Comparison of ENCODE assay signal across 1 cellular context in the genomic region with DNA sequence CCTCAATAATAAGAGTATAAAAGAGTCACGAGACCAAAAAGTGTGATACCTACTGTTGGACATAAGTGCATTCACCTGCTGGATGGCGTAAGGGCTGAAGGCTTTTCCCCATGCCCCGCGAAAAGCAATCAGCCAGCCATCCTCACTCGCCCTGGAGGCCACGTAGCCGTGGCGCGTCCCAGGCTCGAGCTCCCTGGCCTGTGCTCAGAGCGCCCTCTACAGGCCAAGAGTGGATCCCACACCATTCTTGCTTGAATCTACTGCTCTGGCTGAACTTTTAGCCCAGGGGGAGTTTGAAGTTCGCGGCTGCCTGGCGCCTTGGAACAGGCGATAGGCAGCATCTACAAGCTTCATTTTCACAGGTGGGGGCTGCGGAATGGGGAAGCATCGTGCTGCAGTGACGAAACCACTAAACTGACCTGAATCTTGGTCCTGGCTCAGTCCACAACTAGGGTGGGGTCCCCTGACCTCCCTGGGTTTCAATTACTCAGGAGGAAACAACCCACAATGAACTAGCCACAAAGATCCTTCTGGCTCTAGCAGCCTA.
TF ChIP-seq lines count a peak whose summit lies in the region.

No MANE protein-coding gene starts in this region.

TF ChIP-seq in HEK293, 187 proteins besides CTCF, POLR2A, EP300 and RAD21 (continued from another document and continues in another):
- no peak for TF ChIP-seq ZNF280C (tag by site-specific recombination; IDR thresholded peaks at IDR 0.05)
- TF ChIP-seq ZNF423 (tag by site-specific recombination; IDR thresholded peaks at IDR 0.05), result no peak
- TF ChIP-seq ZNF416 (tag by site-specific recombination; IDR thresholded peaks at IDR 0.05), result no peak
- TF ChIP-seq ZNF169 (tag by site-specific recombination; IDR thresholded peaks at IDR 0.05), result no peak
- no peak for TF ChIP-seq HOXC10 (CRISPR knock-in tag; IDR thresholded peaks at IDR 0.05)
- TF ChIP-seq, protein P1, sequence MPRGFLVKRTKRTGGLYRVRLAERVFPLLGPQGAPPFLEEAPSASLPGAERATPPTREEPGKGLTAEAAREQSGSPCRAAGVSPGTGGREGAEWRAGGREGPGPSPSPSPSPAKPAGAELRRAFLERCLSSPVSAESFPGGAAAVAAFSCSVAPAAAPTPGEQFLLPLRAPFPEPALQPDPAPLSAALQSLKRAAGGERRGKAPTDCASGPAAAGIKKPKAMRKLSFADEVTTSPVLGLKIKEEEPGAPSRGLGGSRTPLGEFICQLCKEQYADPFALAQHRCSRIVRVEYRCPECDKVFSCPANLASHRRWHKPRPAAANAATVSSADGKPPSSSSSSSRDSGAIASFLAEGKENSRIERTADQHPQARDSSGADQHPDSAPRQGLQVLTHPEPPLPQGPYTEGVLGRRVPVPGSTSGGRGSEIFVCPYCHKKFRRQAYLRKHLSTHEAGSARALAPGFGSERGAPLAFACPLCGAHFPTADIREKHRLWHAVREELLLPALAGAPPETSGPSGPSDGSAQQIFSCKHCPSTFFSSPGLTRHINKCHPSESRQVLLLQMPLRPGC (tag by site-specific recombination; IDR thresholded peaks at IDR 0.05), result no peak
- no peak for TF ChIP-seq ZNF776 (tag by site-specific recombination; IDR thresholded peaks at IDR 0.05; ENCODE audit: borderline replicate concordance)
- TF ChIP-seq ZNF623 (tag by site-specific recombination; IDR thresholded peaks at IDR 0.05), result no peak
- peak; percentile 33; the same call in 1 of the 2 replicates for TF ChIP-seq GLIS1 (tag by site-specific recombination; IDR thresholded peaks at IDR 0.05)
- no peak for TF ChIP-seq ZBTB44 (tag by site-specific recombination; IDR thresholded peaks at IDR 0.05)
- no peak for TF ChIP-seq ZNF521 (tag by site-specific recombination; IDR thresholded peaks at IDR 0.05)
- 0 out of 2 replicates have a peak, but pooled peaks have one; percentile 32 for TF ChIP-seq ZEB2 (tag by site-specific recombination; IDR thresholded peaks at IDR 0.05)
- TF ChIP-seq ZNF26 (tag by site-specific recombination; IDR thresholded peaks at IDR 0.05), result no peak
- 0 out of 2 replicates have a peak, but pooled peaks have one; percentile 23 for TF ChIP-seq ZFP69B (tag by site-specific recombination; IDR thresholded peaks at IDR 0.05)
- TF ChIP-seq ZSCAN23 (tag by site-specific recombination; IDR thresholded peaks at IDR 0.05), result no peak
- no peak for TF ChIP-seq KLF7 (tag by site-specific recombination; IDR thresholded peaks at IDR 0.05; ENCODE audit: borderline replicate concordance)
- TF ChIP-seq HOXD13 (CRISPR knock-in tag; IDR thresholded peaks at IDR 0.05; ENCODE audit: borderline replicate concordance), result no peak
- TF ChIP-seq ELK4 (IDR thresholded peaks at IDR 0.05; ENCODE audit: borderline replicate concordance, low read depth, low read length), result no peak
- peak; percentile 52 for TF ChIP-seq ZBTB26 (tag by site-specific recombination; optimal IDR thresholded peaks at IDR 0.05)
- TF ChIP-seq ZNF138 (tag by site-specific recombination; IDR thresholded peaks at IDR 0.05; ENCODE audit: borderline replicate concordance), result no peak
- no peak for TF ChIP-seq SALL2 (tag by site-specific recombination; IDR thresholded peaks at IDR 0.05; ENCODE audit: borderline replicate concordance)
- no peak for TF ChIP-seq ZNF843 (tag by site-specific recombination; IDR thresholded peaks at IDR 0.05)
- no peak for TF ChIP-seq KLF1 (tag by site-specific recombination; IDR thresholded peaks at IDR 0.05)
- TF ChIP-seq ZNF223 (tag by site-specific recombination; IDR thresholded peaks at IDR 0.05), result no peak
- no peak for TF ChIP-seq ZNF792 (tag by site-specific recombination; IDR thresholded peaks at IDR 0.05)
- TF ChIP-seq ZNF629 (tag by site-specific recombination; IDR thresholded peaks at IDR 0.05), result 0 out of 2 replicates have a peak, but pooled peaks have one; percentile 22
- TF ChIP-seq SCRT2 (tag by site-specific recombination; IDR thresholded peaks at IDR 0.05), result peak; percentile 56; the same call in 1 of the 2 replicates
- no peak for TF ChIP-seq ZNF529 (tag by site-specific recombination; IDR thresholded peaks at IDR 0.05; ENCODE audit: insufficient replicate concordance)
- TF ChIP-seq, protein P2, sequence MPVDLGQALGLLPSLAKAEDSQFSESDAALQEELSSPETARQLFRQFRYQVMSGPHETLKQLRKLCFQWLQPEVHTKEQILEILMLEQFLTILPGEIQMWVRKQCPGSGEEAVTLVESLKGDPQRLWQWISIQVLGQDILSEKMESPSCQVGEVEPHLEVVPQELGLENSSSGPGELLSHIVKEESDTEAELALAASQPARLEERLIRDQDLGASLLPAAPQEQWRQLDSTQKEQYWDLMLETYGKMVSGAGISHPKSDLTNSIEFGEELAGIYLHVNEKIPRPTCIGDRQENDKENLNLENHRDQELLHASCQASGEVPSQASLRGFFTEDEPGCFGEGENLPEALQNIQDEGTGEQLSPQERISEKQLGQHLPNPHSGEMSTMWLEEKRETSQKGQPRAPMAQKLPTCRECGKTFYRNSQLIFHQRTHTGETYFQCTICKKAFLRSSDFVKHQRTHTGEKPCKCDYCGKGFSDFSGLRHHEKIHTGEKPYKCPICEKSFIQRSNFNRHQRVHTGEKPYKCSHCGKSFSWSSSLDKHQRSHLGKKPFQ (tag by site-specific recombination; IDR thresholded peaks at IDR 0.05), result no peak
- TF ChIP-seq ZNF354C (tag by site-specific recombination; IDR thresholded peaks at IDR 0.05; ENCODE audit: borderline replicate concordance, low read depth), result no peak
- no peak for TF ChIP-seq KLF9 (tag by site-specific recombination; IDR thresholded peaks at IDR 0.05; ENCODE audit: low read depth)
- no peak for TF ChIP-seq ZNF10 (tag by site-specific recombination; IDR thresholded peaks at IDR 0.05)
- 0 out of 2 replicates have a peak, but pooled peaks have one; percentile 34 for TF ChIP-seq ZNF335 (tag by site-specific recombination; conservative IDR thresholded peaks at IDR 0.05)
- TF ChIP-seq, protein P3, sequence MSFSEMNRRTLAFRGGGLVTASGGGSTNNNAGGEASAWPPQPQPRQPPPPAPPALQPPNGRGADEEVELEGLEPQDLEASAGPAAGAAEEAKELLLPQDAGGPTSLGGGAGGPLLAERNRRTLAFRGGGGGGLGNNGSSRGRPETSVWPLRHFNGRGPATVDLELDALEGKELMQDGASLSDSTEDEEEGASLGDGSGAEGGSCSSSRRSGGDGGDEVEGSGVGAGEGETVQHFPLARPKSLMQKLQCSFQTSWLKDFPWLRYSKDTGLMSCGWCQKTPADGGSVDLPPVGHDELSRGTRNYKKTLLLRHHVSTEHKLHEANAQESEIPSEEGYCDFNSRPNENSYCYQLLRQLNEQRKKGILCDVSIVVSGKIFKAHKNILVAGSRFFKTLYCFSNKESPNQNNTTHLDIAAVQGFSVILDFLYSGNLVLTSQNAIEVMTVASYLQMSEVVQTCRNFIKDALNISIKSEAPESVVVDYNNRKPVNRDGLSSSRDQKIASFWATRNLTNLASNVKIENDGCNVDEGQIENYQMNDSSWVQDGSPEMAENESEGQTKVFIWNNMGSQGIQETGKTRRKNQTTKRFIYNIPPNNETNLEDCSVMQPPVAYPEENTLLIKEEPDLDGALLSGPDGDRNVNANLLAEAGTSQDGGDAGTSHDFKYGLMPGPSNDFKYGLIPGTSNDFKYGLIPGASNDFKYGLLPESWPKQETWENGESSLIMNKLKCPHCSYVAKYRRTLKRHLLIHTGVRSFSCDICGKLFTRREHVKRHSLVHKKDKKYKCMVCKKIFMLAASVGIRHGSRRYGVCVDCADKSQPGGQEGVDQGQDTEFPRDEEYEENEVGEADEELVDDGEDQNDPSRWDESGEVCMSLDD (tag by site-specific recombination; IDR thresholded peaks at IDR 0.05), result no peak
- peak; percentile 82 for TF ChIP-seq PRDM10 (tag by site-specific recombination; IDR thresholded peaks at IDR 0.05)
- no peak; the same call in 1 of the 2 replicates for TF ChIP-seq ZNF561 (tag by site-specific recombination; IDR thresholded peaks at IDR 0.05; ENCODE audit: borderline replicate concordance)
- TF ChIP-seq ZSCAN30 (tag by site-specific recombination; IDR thresholded peaks at IDR 0.05), result peak; percentile 81; the same call in 1 of the 2 replicates
- no peak for TF ChIP-seq ZXDB (tag by site-specific recombination; IDR thresholded peaks at IDR 0.05)
- peak; percentile 45; the same call in 1 of the 2 replicates for TF ChIP-seq ZNF391 (tag by site-specific recombination; IDR thresholded peaks at IDR 0.05; ENCODE audit: borderline replicate concordance, low read depth)
